In the genomic region with DNA sequence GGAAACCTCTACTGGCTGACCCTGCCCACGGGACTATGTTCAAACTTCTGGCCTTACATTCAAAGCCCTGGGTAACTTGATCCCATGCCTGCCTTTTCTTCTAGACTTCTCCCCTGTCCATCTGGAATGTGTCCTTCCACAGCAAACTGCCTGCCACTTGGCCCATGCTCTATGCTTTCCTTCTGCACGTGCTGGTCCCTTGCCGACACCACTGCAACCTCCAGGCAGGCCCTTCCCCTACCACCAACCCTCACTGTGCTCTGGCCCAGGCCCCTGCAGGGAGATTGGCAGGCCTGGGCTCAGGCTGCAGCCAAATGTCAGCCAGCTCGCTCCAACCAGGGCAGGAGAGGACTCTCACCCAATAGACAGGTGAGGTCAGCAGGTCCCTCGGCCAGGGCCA, we compare ENCODE assay signal across 17 cellular contexts. TPM values are rescaled to one million over a fixed set of nuclear protein-coding genes. Genes with fewer than 3 reads are reported as not detected.
A peak's percentile ranks its signal among the peaks of the same experiment; 100 is the strongest.
DNase-seq lines count a peak whose midpoint lies in the region; ATAC-seq and TF ChIP-seq lines count a peak whose summit lies in the region.
"Had no signal": no experiment of that assay in that cellular context is flagged by ENCODE, and none has a peak within 500 bp of the region (broad histone marks: within the 10 kb centered on the region; RNA-seq: fewer than 3 reads in every experiment).

No MANE protein-coding gene starts in this region.

- no peak for ATAC-seq in naive thymus-derived CD4-positive, alpha-beta T cell

- no peaks in the 10 kb centered on the region for H3K4me1 ChIP-seq in urinary bladder (ENCODE audit: insufficient read depth)
- no peaks in the 10 kb centered on the region for H3K4me1 ChIP-seq in naive thymus-derived CD4-positive, alpha-beta T cell (ENCODE audit: control insufficient read depth in 2 of 2, insufficient read depth in 2 of 2, low read length in 2 of 2)

- intact Hi-C loops in activated CD4-positive, alpha-beta T cell treated with anti-CD3 and anti-CD28 coated beads, Interleukin-2, amount 10 ng/mL, durations not matched to agents 24 days and 14 days (cut with micrococcal nuclease) = no loop called here
- intact Hi-C loops in naive thymus-derived CD4-positive, alpha-beta T cell (cut with micrococcal nuclease) = no loop called here

- H3K9me3 ChIP-seq in naive thymus-derived CD4-positive, alpha-beta T cell (ENCODE audit: control insufficient read depth in 2 of 3, low read length in 3 of 3) = no peaks in the 10 kb centered on the region
- H3K9me3 ChIP-seq: spleen, thoracic aorta had no signal

- H3K27ac ChIP-seq in urinary bladder (ENCODE audit: low read depth) = peak overlapping the region; percentile 11
- no peak overlapping the region for H3K27ac ChIP-seq in naive thymus-derived CD4-positive, alpha-beta T cell (ENCODE audit: low read depth, low read length)
- H3K27ac ChIP-seq: thoracic aorta had no signal

- POLR2A ChIA-PET in naive thymus-derived CD4-positive, alpha-beta T cell (lab: Charles Lee) = no interaction called here

- 63% methylated on average over 5 of the region's 5 CpGs for WGBS in urinary bladder

- TF ChIP-seq CTCF in endothelial cell (IDR thresholded peaks at IDR 0.05; ENCODE audit: unreplicated experiment) = no peak
- no peak for TF ChIP-seq CTCF in nephron progenitor cell (IDR thresholded peaks at IDR 0.05)

- no peak overlapping the region for H3K4me3 Mint-ChIP-seq in activated naive CD8-positive, alpha-beta T cell
- H3K4me3 Mint-ChIP-seq in activated naive CD8-positive, alpha-beta T cell treated with anti-CD3 and anti-CD28 coated beads for 36 hours = no peak overlapping the region
- H3K4me3 Mint-ChIP-seq in endothelial cell (ENCODE audit: unreplicated experiment) (no peak overlapping the region), nephron progenitor cell (no peak overlapping the region)
- no peak overlapping the region for H3K4me3 Mint-ChIP-seq in activated CD4-positive, alpha-beta T cell treated with anti-CD3 and anti-CD28 coated beads, Interleukin-2, amount 10 ng/mL, durations not matched to agents 24 days and 14 days
- no peak overlapping the region for H3K4me3 Mint-ChIP-seq in naive thymus-derived CD4-positive, alpha-beta T cell
- H3K4me3 Mint-ChIP-seq: activated CD4-positive, alpha-beta memory T cell treated with anti-CD3 and anti-CD28 coated beads for 36 hours; T-helper 2 cell treated with Interferon-gamma antibody and Interleukin-4, amounts not matched to agents 5 μg/mL and 100 μg/mL, for 36 hours had no signal

- CTCF ChIA-PET in naive thymus-derived CD4-positive, alpha-beta T cell (lab: Charles Lee) = no interaction called here

- no peaks in the 10 kb centered on the region for H3K27me3 Mint-ChIP-seq in activated naive CD8-positive, alpha-beta T cell
- H3K27me3 Mint-ChIP-seq in activated naive CD8-positive, alpha-beta T cell treated with anti-CD3 and anti-CD28 coated beads for 36 hours = no peaks in the 10 kb centered on the region
- peaks cover 22% of the 10 kb centered on the region for H3K27me3 Mint-ChIP-seq in endothelial cell (ENCODE audit: unreplicated experiment)
- H3K27me3 Mint-ChIP-seq in nephron progenitor cell (ENCODE audit: low read depth, poor library complexity) = no peaks in the 10 kb centered on the region
- H3K27me3 Mint-ChIP-seq in activated CD4-positive, alpha-beta T cell treated with anti-CD3 and anti-CD28 coated beads, Interleukin-2, amount 10 ng/mL, durations not matched to agents 24 days and 14 days = no peaks in the 10 kb centered on the region
- no peaks in the 10 kb centered on the region for H3K27me3 Mint-ChIP-seq in naive thymus-derived CD4-positive, alpha-beta T cell
- H3K27me3 Mint-ChIP-seq: activated CD4-positive, alpha-beta memory T cell treated with anti-CD3 and anti-CD28 coated beads for 36 hours had no signal

- no peak for DNase-seq in activated naive CD8-positive, alpha-beta T cell treated with anti-CD3 and anti-CD28 coated beads for 36 hours
- no peak for DNase-seq in endothelial cell (ENCODE audit: low spot score)
- DNase-seq in nephron progenitor cell = no peak
- no peak for DNase-seq in activated CD4-positive, alpha-beta T cell treated with anti-CD3 and anti-CD28 coated beads, Interleukin-2, amount 10 ng/mL, durations not matched to agents 24 days and 14 days
- no peak for DNase-seq in naive thymus-derived CD4-positive, alpha-beta T cell
- no peak for DNase-seq in central memory CD4-positive, alpha-beta T cell
- DNase-seq: ACHN; activated CD4-positive, alpha-beta memory T cell treated with anti-CD3 and anti-CD28 coated beads for 36 hours; NCI-H226; spleen had no signal

- no peak overlapping the region for H3K4me3 ChIP-seq in urinary bladder (ENCODE audit: low read depth, low read length)
- no peak overlapping the region for H3K4me3 ChIP-seq in naive thymus-derived CD4-positive, alpha-beta T cell (ENCODE audit: low read length)
- H3K4me3 ChIP-seq: spleen, thoracic aorta had no signal

- peak overlapping the region; percentile 46 for H3K27ac Mint-ChIP-seq in activated naive CD8-positive, alpha-beta T cell
- no peak overlapping the region for H3K27ac Mint-ChIP-seq in activated naive CD8-positive, alpha-beta T cell treated with anti-CD3 and anti-CD28 coated beads for 36 hours
- H3K27ac Mint-ChIP-seq in endothelial cell (ENCODE audit: unreplicated experiment) (peak overlapping the region; percentile 3), nephron progenitor cell (peak overlapping the region; percentile 62)
- no peak overlapping the region for H3K27ac Mint-ChIP-seq in activated CD4-positive, alpha-beta T cell treated with anti-CD3 and anti-CD28 coated beads, Interleukin-2, amount 10 ng/mL, durations not matched to agents 24 days and 14 days
- peak overlapping the region in 1 of 9 donors; percentile 76 for H3K27ac Mint-ChIP-seq in naive thymus-derived CD4-positive, alpha-beta T cell
- H3K27ac Mint-ChIP-seq: activated CD4-positive, alpha-beta memory T cell treated with anti-CD3 and anti-CD28 coated beads for 36 hours; activated T-helper 2 cell treated with anti-CD3 and anti-CD28 coated beads, Interferon-gamma antibody, Interleukin-2, Interleukin-4, amounts not matched to agents 10 μg/mL and 5 μg/mL and 100 μg/mL, durations not matched to agents 14 hours and 24 hours and 36 hours; T-helper 2 cell treated with Interferon-gamma antibody and Interleukin-4, amounts not matched to agents 5 μg/mL and 100 μg/mL, for 36 hours had no signal

- H3K27me3 ChIP-seq in naive thymus-derived CD4-positive, alpha-beta T cell (ENCODE audit: control insufficient read depth in 2 of 2, insufficient read depth in 2 of 2, low read length in 2 of 2) = no peaks in the 10 kb centered on the region
- H3K27me3 ChIP-seq: spleen had no signal

- no peaks in the 10 kb centered on the region for H3K9me3 Mint-ChIP-seq in activated naive CD8-positive, alpha-beta T cell (ENCODE audit: low read depth)
- no peaks in the 10 kb centered on the region for H3K9me3 Mint-ChIP-seq in activated naive CD8-positive, alpha-beta T cell treated with anti-CD3 and anti-CD28 coated beads for 36 hours
- H3K9me3 Mint-ChIP-seq in endothelial cell (ENCODE audit: unreplicated experiment) (no peaks in the 10 kb centered on the region), nephron progenitor cell (no peaks in the 10 kb centered on the region)
- no peaks in the 10 kb centered on the region for H3K9me3 Mint-ChIP-seq in activated CD4-positive, alpha-beta T cell treated with anti-CD3 and anti-CD28 coated beads, Interleukin-2, amount 10 ng/mL, durations not matched to agents 24 days and 14 days
- H3K9me3 Mint-ChIP-seq in naive thymus-derived CD4-positive, alpha-beta T cell = no peaks in the 10 kb centered on the region
- H3K9me3 Mint-ChIP-seq: activated CD4-positive, alpha-beta memory T cell treated with anti-CD3 and anti-CD28 coated beads for 36 hours; activated T-helper 2 cell treated with anti-CD3 and anti-CD28 coated beads, Interferon-gamma antibody, Interleukin-2, Interleukin-4, amounts not matched to agents 10 μg/mL and 5 μg/mL and 100 μg/mL, durations not matched to agents 14 hours and 24 hours and 36 hours; T-helper 2 cell treated with Interferon-gamma antibody and Interleukin-4, amounts not matched to agents 5 μg/mL and 100 μg/mL, for 36 hours had no signal

- H3K4me1 Mint-ChIP-seq in activated naive CD8-positive, alpha-beta T cell (ENCODE audit: low read depth) = no peaks in the 10 kb centered on the region
- H3K4me1 Mint-ChIP-seq in activated naive CD8-positive, alpha-beta T cell treated with anti-CD3 and anti-CD28 coated beads for 36 hours = peaks cover 5% of the 10 kb centered on the region
- peaks cover 14% of the 10 kb centered on the region for H3K4me1 Mint-ChIP-seq in endothelial cell (ENCODE audit: unreplicated experiment)
- H3K4me1 Mint-ChIP-seq in nephron progenitor cell = peaks cover 63% of the 10 kb centered on the region
- H3K4me1 Mint-ChIP-seq in activated CD4-positive, alpha-beta T cell treated with anti-CD3 and anti-CD28 coated beads, Interleukin-2, amount 10 ng/mL, durations not matched to agents 24 days and 14 days = peaks cover 2% of the 10 kb centered on the region
- H3K4me1 Mint-ChIP-seq in naive thymus-derived CD4-positive, alpha-beta T cell = peaks cover 0 to 3% (median 0%) of the 10 kb centered on the region in 7 donors

- H3K36me3 Mint-ChIP-seq in activated naive CD8-positive, alpha-beta T cell = peaks cover 3% of the 10 kb centered on the region
- peaks cover 6% of the 10 kb centered on the region for H3K36me3 Mint-ChIP-seq in activated naive CD8-positive, alpha-beta T cell treated with anti-CD3 and anti-CD28 coated beads for 36 hours
- H3K36me3 Mint-ChIP-seq in endothelial cell (ENCODE audit: low read depth, unreplicated experiment) (peaks cover 24% of the 10 kb centered on the region), nephron progenitor cell (ENCODE audit: low read depth) (peaks cover 26% of the 10 kb centered on the region)
- H3K36me3 Mint-ChIP-seq in activated CD4-positive, alpha-beta T cell treated with anti-CD3 and anti-CD28 coated beads, Interleukin-2, amount 10 ng/mL, durations not matched to agents 24 days and 14 days (ENCODE audit: low read depth) = peaks cover 7% of the 10 kb centered on the region
- peaks cover 4 to 24% (median 4%) of the 10 kb centered on the region in 5 donors for H3K36me3 Mint-ChIP-seq in naive thymus-derived CD4-positive, alpha-beta T cell

- H3K36me3 ChIP-seq in urinary bladder (ENCODE audit: insufficient read depth) = no peaks in the 10 kb centered on the region
- peaks cover 0 to 93% (median 3%) of the 10 kb centered on the region in 3 experiments for H3K36me3 ChIP-seq in naive thymus-derived CD4-positive, alpha-beta T cell (ENCODE audit: control insufficient read depth in 2 of 3, insufficient read depth in 3 of 3, low read length in 3 of 3)

RNA-seq across cellular contexts. Expression of gene HSD11B2, which starts 11.0 kb away (rescaled TPM):
- 1 to 10 TPM; 2.8 to 3.1 TPM for total RNA-seq in activated naive CD8-positive, alpha-beta T cell treated with anti-CD3 and anti-CD28 coated beads for 36 hours
- total RNA-seq in endothelial cell (ENCODE audit: unreplicated experiment) (3.3 TPM), urinary bladder (6.9 TPM)
- polyA plus RNA-seq in urinary bladder = 1.9 TPM
- 3.5 and 5.2 TPM in 2 replicates for total RNA-seq in activated CD4-positive, alpha-beta T cell treated with anti-CD3 and anti-CD28 coated beads, Interleukin-2, amount 10 ng/mL, durations not matched to agents 24 days and 14 days
- under 1 TPM in 1 of 5 experiments, not detected in 4; 0.17 TPM for total RNA-seq in naive thymus-derived CD4-positive, alpha-beta T cell
- not detected for polyA plus RNA-seq in naive thymus-derived CD4-positive, alpha-beta T cell
- total RNA-seq: thoracic aorta had no signal

RNA-seq across cellular contexts. Expression of gene ZDHHC1, which starts 25.6 kb away (rescaled TPM):
- total RNA-seq in activated naive CD8-positive, alpha-beta T cell treated with anti-CD3 and anti-CD28 coated beads for 36 hours = 1 to 10 TPM in 1 of 2 experiments, under 1 TPM in 1; 0.76 to 1.2 TPM
- total RNA-seq in endothelial cell (ENCODE audit: unreplicated experiment) (7.2 TPM), urinary bladder (3.8 TPM)
- 10.9 TPM for polyA plus RNA-seq in urinary bladder
- total RNA-seq in activated CD4-positive, alpha-beta T cell treated with anti-CD3 and anti-CD28 coated beads, Interleukin-2, amount 10 ng/mL, durations not matched to agents 24 days and 14 days = 0.54 and 0.85 TPM in 2 replicates
- 1 to 10 TPM in 1 of 5 experiments, under 1 TPM in 2, not detected in 2; 0.34 to 3.6 (median 0.48) TPM for total RNA-seq in naive thymus-derived CD4-positive, alpha-beta T cell
- polyA plus RNA-seq in naive thymus-derived CD4-positive, alpha-beta T cell = not detected

RNA-seq across cellular contexts. Expression of gene ATP6V0D1, which starts 39.0 kb away (rescaled TPM):
- total RNA-seq in activated naive CD8-positive, alpha-beta T cell treated with anti-CD3 and anti-CD28 coated beads for 36 hours = 10 to 100 TPM; 33.0 to 33.6 TPM
- total RNA-seq in endothelial cell (ENCODE audit: unreplicated experiment) = 107 TPM
- total RNA-seq in urinary bladder = 50.0 TPM
- 92.5 TPM for polyA plus RNA-seq in urinary bladder
- 30.9 and 31.8 TPM in 2 replicates for total RNA-seq in activated CD4-positive, alpha-beta T cell treated with anti-CD3 and anti-CD28 coated beads, Interleukin-2, amount 10 ng/mL, durations not matched to agents 24 days and 14 days
- 100 to 1,000 TPM in 1 of 5 experiments, 10 to 100 TPM in 4; 35.8 to 104 (median 54.7) TPM for total RNA-seq in naive thymus-derived CD4-positive, alpha-beta T cell
- 100 to 1,000 TPM in 1 of 2 donors, 10 to 100 TPM in 1; 61.5 to 102 TPM for polyA plus RNA-seq in naive thymus-derived CD4-positive, alpha-beta T cell

RNA-seq across cellular contexts. Expression of gene AGRP, which starts 41.4 kb away (rescaled TPM):
- under 1 TPM in 1 of 2 experiments, not detected in 1; 0.40 TPM for total RNA-seq in activated naive CD8-positive, alpha-beta T cell treated with anti-CD3 and anti-CD28 coated beads for 36 hours
- not detected for total RNA-seq in endothelial cell (ENCODE audit: unreplicated experiment)
- total RNA-seq in urinary bladder = not detected
- polyA plus RNA-seq in urinary bladder = not detected
- not detected in 2 replicates for total RNA-seq in activated CD4-positive, alpha-beta T cell treated with anti-CD3 and anti-CD28 coated beads, Interleukin-2, amount 10 ng/mL, durations not matched to agents 24 days and 14 days
- total RNA-seq in naive thymus-derived CD4-positive, alpha-beta T cell = not detected
- not detected for polyA plus RNA-seq in naive thymus-derived CD4-positive, alpha-beta T cell
- total RNA-seq: activated CD4-positive, alpha-beta memory T cell treated with anti-CD3 and anti-CD28 coated beads for 36 hours; activated T-helper 2 cell treated with anti-CD3 and anti-CD28 coated beads, Interferon-gamma antibody, Interleukin-2, Interleukin-4, amounts not matched to agents 10 μg/mL and 5 μg/mL and 100 μg/mL, durations not matched to agents 14 hours and 24 hours and 36 hours; frontal cortex; thoracic aorta had no signal
- polyA plus RNA-seq: neural cell had no signal

RNA-seq across cellular contexts. Expression of gene TPPP3, which starts 48.6 kb away (rescaled TPM):
- total RNA-seq in activated naive CD8-positive, alpha-beta T cell treated with anti-CD3 and anti-CD28 coated beads for 36 hours = not detected
- total RNA-seq in endothelial cell (ENCODE audit: unreplicated experiment) = 1.1 TPM
- 24.0 TPM for total RNA-seq in urinary bladder
- 14.6 TPM for polyA plus RNA-seq in urinary bladder
- total RNA-seq in activated CD4-positive, alpha-beta T cell treated with anti-CD3 and anti-CD28 coated beads, Interleukin-2, amount 10 ng/mL, durations not matched to agents 24 days and 14 days = not detected in 2 replicates
- 10 to 100 TPM in 1 of 5 experiments, under 1 TPM in 1, not detected in 3; 0.37 to 18.7 TPM for total RNA-seq in naive thymus-derived CD4-positive, alpha-beta T cell
- under 1 TPM in 1 of 2 donors, not detected in 1; 0.19 TPM for polyA plus RNA-seq in naive thymus-derived CD4-positive, alpha-beta T cell
- total RNA-seq: activated CD4-positive, alpha-beta memory T cell treated with anti-CD3 and anti-CD28 coated beads for 36 hours; activated T-helper 2 cell treated with anti-CD3 and anti-CD28 coated beads, Interferon-gamma antibody, Interleukin-2, Interleukin-4, amounts not matched to agents 10 μg/mL and 5 μg/mL and 100 μg/mL, durations not matched to agents 14 hours and 24 hours and 36 hours had no signal

Comparison
In these comparisons a context has a peak if more than half of its experiments do, and no peak if none do; other contexts are left out.
1. H3K27ac Mint-ChIP-seq: peak in activated naive CD8-positive, alpha-beta T cell (single experiment), endothelial cell (single experiment) and nephron progenitor cell (single experiment); none in activated naive CD8-positive, alpha-beta T cell treated with anti-CD3 and anti-CD28 coated beads for 36 hours (single experiment) and activated CD4-positive, alpha-beta T cell treated with anti-CD3 and anti-CD28 coated beads, Interleukin-2, amount 10 ng/mL, durations not matched to agents 24 days and 14 days (single experiment).